In the genomic region with DNA sequence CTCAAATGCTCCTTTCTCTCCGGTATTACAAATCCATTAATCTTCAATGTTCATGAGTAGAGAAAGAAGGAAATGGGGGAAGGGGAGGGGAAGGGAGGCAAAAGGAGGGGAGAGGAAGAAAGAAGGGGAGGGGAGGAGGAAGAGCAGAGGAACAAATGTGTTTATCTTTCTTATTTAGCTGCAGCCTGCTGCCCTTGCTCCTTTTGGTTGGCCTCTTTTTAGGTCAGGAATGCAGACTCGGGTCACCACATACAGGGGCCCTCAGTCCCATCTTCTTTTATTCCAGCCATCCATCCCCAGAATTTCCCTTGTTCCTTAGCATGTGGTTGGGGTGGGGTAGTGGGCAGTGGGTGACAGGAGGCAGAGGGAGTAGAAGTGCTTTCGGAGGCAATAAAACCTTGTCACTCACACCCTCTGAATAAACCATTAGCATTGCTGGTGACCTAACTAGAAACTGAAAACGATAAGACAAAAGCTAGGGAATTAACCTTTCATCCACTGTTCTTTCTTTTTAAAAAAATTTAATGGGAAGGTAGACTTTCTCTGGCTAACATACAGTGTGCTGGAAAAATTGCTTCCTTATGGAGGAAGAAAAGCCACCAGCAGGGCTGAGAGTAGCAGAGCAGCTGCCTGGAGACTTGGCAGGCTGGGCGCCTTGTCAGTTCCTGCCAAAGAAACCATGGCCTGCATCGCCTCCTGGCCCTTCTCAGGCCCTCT, we compare ENCODE assay signal across 11 cellular contexts. TPM values are rescaled to one million over a fixed set of nuclear protein-coding genes. Genes with fewer than 3 reads are reported as not detected.
A peak's percentile ranks its signal among the peaks of the same experiment; 100 is the strongest.
DNase-seq lines count a peak whose midpoint lies in the region; ATAC-seq, FAIRE-seq and TF ChIP-seq lines count a peak whose summit lies in the region.
"Had no signal": no experiment of that assay in that cellular context is flagged by ENCODE, and none has a peak within 500 bp of the region (broad histone marks: within the 10 kb centered on the region; RNA-seq: fewer than 3 reads in every experiment).

No MANE protein-coding gene starts in this region.

- H2AFZ ChIP-seq in GM12878 (ENCODE audit: control insufficient read depth, low read depth, low read length), result no peak overlapping the region

- WGBS in GM12878 (ENCODE audit: insufficient coverage, insufficient replicate concordance, low lambda C conversion rate, missing lambda C conversion rate), result 37% methylated on average over 6 of the region's 6 CpGs
- 22 to 32% (median 26%) methylated on average over 6 of the region's 6 CpGs for WGBS in stomach, 5 donors

- H3K36me3 ChIP-seq in GM12878 (ENCODE audit: control insufficient read depth in 2 of 2, insufficient read depth in 2 of 2, low read length in 1 of 2) (no peaks in the 10 kb centered on the region), stomach (no peaks in the 10 kb centered on the region)

- no peaks in the 10 kb centered on the region for H3K79me2 ChIP-seq in GM12878 (ENCODE audit: control insufficient read depth, insufficient read depth, low read length)

- H3K4me3 ChIP-seq in GM12878, result no peak overlapping the region
- no peak overlapping the region for H3K4me3 ChIP-seq in stomach

- no peak for TF ChIP-seq CTCF in GM12878 (IDR thresholded peaks at IDR 0.05 in 2 of 3, conservative IDR thresholded peaks at IDR 0.05 in 1 of 3; ENCODE audit: control insufficient read depth in 2 of 3, extremely low read depth in 1 of 3, insufficient read depth in 1 of 3, low read depth in 3 of 3, low read length in 3 of 3)
- peak in 2 of 7 experiments; percentile 14 to 20 for TF ChIP-seq CTCF in stomach (IDR thresholded peaks at IDR 0.05)

- H3K4me2 ChIP-seq in GM12878 (ENCODE audit: control insufficient read depth, insufficient read depth), result no peak overlapping the region

- no peaks in the 10 kb centered on the region for H4K20me1 ChIP-seq in GM12878 (ENCODE audit: control insufficient read depth, insufficient read depth)

- POLR2A ChIA-PET in GM12878 (lab: Charles Lee), result interaction anchor here (0.7 to 6.0 kb wide), 7 partner anchors 9 to 338 kb away, joined by 3 to 46 read pairs (median 3); partner anchors contain the start of gene PRLR

- CTCF ChIA-PET in GM12878 (lab: Yijun Ruan, JAX), result interaction anchor here (0.8 to 4.3 kb wide), 18 partner anchors 9 to 678 kb away, joined by 3 to 56 read pairs (median 4); partner anchors contain the start of gene PRLR

- H3K9me3 ChIP-seq in GM12878 (replicated peaks; ENCODE audit: control insufficient read depth, insufficient read depth, low read length) (peaks cover 2% of the 10 kb centered on the region; the same call in 1 of the 3 replicates), stomach (no peaks in the 10 kb centered on the region)

- peak; percentile 43 for ATAC-seq in HG02678 (IDR thresholded peaks at IDR 0.05; ENCODE audit: unreplicated experiment)
- ATAC-seq in GM12878, result peak; percentile 75
- ATAC-seq in HG03108 (IDR thresholded peaks at IDR 0.05; ENCODE audit: unreplicated experiment), result no peak
- ATAC-seq in HG03097 (IDR thresholded peaks at IDR 0.05; ENCODE audit: low FRiP score, unreplicated experiment), result no peak
- ATAC-seq: stimulated activated naive B cell treated with anti-CD40 and anti-IgM and Interleukin-4, amounts not matched to agents 10 μg/mL and 1 μg/mL and 100 μg/mL, for 72 hours had no signal

- FAIRE-seq in GM12878 (lab: Jason Lieb, UNC), result no peak

- TF ChIP-seq EP300 in GM12878 (IDR thresholded peaks at IDR 0.05; ENCODE audit: borderline replicate concordance in 1 of 2, control insufficient read depth in 1 of 2, low read depth in 2 of 2, low read length in 2 of 2) (peak in 1 of 2 experiments; percentile 13; a peak in 1 of 4 replicates), stomach (IDR thresholded peaks at IDR 0.05) (no peak)

- no peak overlapping the region for H3K9ac ChIP-seq in GM12878 (ENCODE audit: control insufficient read depth, insufficient read depth, low read length)

- no peaks in the 10 kb centered on the region for H3K4me1 ChIP-seq in GM12878 (ENCODE audit: control insufficient read depth, insufficient read depth, low read length)
- peaks cover 15 to 23% (median 18%) of the 10 kb centered on the region in 4 donors for H3K4me1 ChIP-seq in stomach

- in situ Hi-C loops in GM12878 (cut with MboI), result no loop called here

- DNase-seq in GM12878 (ENCODE audit: low read depth, low spot score) (no peak), inferior parietal cortex (ENCODE audit: extremely low spot score) (peak; percentile 10), stomach (peak; percentile 86), SW 1271 (lab: John Stamatoyannopoulos, UW) (no peak)
- DNase-seq in activated CD4-positive, CD25-positive, alpha-beta regulatory T cell treated with anti-CD3 and anti-CD28 coated beads, Interleukin-2, amount 50 U/mL, for 72 hours, result no peak
- DNase-seq: cortex of kidney; NCI-H2107; stimulated activated naive B cell treated with anti-CD40 and anti-IgM and Interleukin-4, amounts not matched to agents 10 μg/mL and 1 μg/mL and 100 μg/mL, for 72 hours had no signal

- H3K27ac ChIP-seq in GM12878 (ENCODE audit: control insufficient read depth, insufficient read depth), result no peak overlapping the region; the same call in 1 of the 2 replicates
- H3K27ac ChIP-seq in stomach, result peak overlapping the region; percentile 70 to 89 (median 79)

- RAD21 ChIA-PET in GM12878 (lab: Charles Lee; ENCODE audit: unreplicated experiment), result interaction anchor here (0.6 to 6.5 kb wide), 19 partner anchors 10 to 352 kb away, joined by 3 to 79 read pairs (median 6); partner anchors contain the start of gene PRLR

- TF ChIP-seq POLR2A in GM12878 (IDR thresholded peaks at IDR 0.05; ENCODE audit: low read depth, low read length), result no peak
- no peak for TF ChIP-seq POLR2A in stomach (IDR thresholded peaks at IDR 0.05)

- TF ChIP-seq RAD21 in GM12878 (IDR thresholded peaks at IDR 0.05; ENCODE audit: insufficient read depth, low read depth, low read length), result no peak

- intact Hi-C loops in GM12878 (cut with micrococcal nuclease; ENCODE audit: unreplicated experiment) (loop anchor here (1.0 to 2.0 kb wide), 2 partner anchors 55 to 72 kb away; no protein-coding TSS in a partner anchor), stomach (cut with DNase I; ENCODE audit: low total_unique reads) (no loop called here)

- BruUV-seq in GM12878 (replicated peaks; lab: Mats Ljungman, UMichigan), result no TSS peak

- no peaks in the 10 kb centered on the region for H3K27me3 ChIP-seq in GM12878 (replicated peaks in 1 of 2; ENCODE audit: control insufficient read depth in 2 of 2, insufficient read depth in 2 of 2, low read length in 1 of 2)
- no peaks in the 10 kb centered on the region for H3K27me3 ChIP-seq in stomach

- SMC1A ChIA-PET in GM12878 (lab: Charles Lee; ENCODE audit: uncharacterized antibody, unreplicated experiment), result interaction anchor here (0.8 to 6.6 kb wide), 24 partner anchors 9 to 230 kb away, joined by 3 to 95 read pairs (median 4); partner anchors contain the start of gene PRLR

TF ChIP-seq in GM12878, 131 proteins besides CTCF, POLR2A, EP300 and RAD21 (continues in another document):
- TF ChIP-seq IKZF2 (IDR thresholded peaks at IDR 0.05), result peak; percentile 56 to 61; a peak in 3 of 4 replicates
- TF ChIP-seq, protein P1, sequence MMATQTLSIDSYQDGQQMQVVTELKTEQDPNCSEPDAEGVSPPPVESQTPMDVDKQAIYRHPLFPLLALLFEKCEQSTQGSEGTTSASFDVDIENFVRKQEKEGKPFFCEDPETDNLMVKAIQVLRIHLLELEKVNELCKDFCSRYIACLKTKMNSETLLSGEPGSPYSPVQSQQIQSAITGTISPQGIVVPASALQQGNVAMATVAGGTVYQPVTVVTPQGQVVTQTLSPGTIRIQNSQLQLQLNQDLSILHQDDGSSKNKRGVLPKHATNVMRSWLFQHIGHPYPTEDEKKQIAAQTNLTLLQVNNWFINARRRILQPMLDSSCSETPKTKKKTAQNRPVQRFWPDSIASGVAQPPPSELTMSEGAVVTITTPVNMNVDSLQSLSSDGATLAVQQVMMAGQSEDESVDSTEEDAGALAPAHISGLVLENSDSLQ (IDR thresholded peaks at IDR 0.05), result peak; percentile 87

RNA-seq across cellular contexts. Expression of gene PRLR, which starts 16.8 kb away (rescaled TPM):
- total RNA-seq in GM12878 (2013; cell fraction: nucleolus; rRNA removed), result 26.0 and 26.3 TPM in 2 replicates
- total RNA-seq in GM12878 (2014; rRNA removed), result 0.11 and 0.16 TPM in 2 replicates
- 0.27 and 0.28 TPM in 2 replicates for total RNA-seq in GM12878 (2014; rRNA removed; fragmentation: Illumina TruSeq; extraction: Trizol)
- total RNA-seq in GM12878 (2021), result 0.64 and 0.88 TPM in 2 replicates
- 0.09 TPM for polyA plus RNA-seq in GM12878 (2011; ENCODE audit: low read depth)
- 8.1 and 11.1 TPM in 2 replicates for polyA plus RNA-seq in GM12878 (2011; rRNA removed)
- polyA plus RNA-seq in GM12878 (2011; cell fraction: cytosol; rRNA removed), result 8.1 and 8.4 TPM in 2 replicates
- polyA plus RNA-seq in GM12878 (2011; cell fraction: nucleus; rRNA removed), result 14.4 and 14.9 TPM in 2 replicates
- polyA plus RNA-seq in GM12878 (2012), result 0.13 and 0.14 TPM in 2 replicates
- polyA plus RNA-seq in GM12878 (2014; fragmentation: Illumina TruSeq; extraction: Trizol), result 0.22 TPM in 2 replicates
- under 1 TPM; 0.04 to 0.85 TPM for polyA plus RNA-seq in GM12878 (2014; fragmentation: Nextera tagmentation; extraction: Ambion mirVana)
- 0.08 and 0.10 TPM in 2 replicates for polyA plus RNA-seq in GM12878 (2014; rRNA removed)
- under 1 TPM; 0.03 to 0.19 TPM for polyA plus RNA-seq in GM12878 (2016; fragmentation: Nextera tagmentation; extraction: Ambion mirVana)
- polyA minus RNA-seq in GM12878 (2011; rRNA and poly(A)+ RNA removed), result 34.9 and 35.0 TPM in 2 replicates
- polyA minus RNA-seq in GM12878 (2011; cell fraction: cytosol; rRNA and poly(A)+ RNA removed), result 11.4 and 14.6 TPM in 2 replicates
- 10.6 and 19.5 TPM in 2 replicates for polyA minus RNA-seq in GM12878 (2011; cell fraction: nucleus; rRNA and poly(A)+ RNA removed)
- 10 to 100 TPM in 3 of 5 donors, 1 to 10 TPM in 1, not detected in 1; 4.5 to 33.2 (median 10.9) TPM for total RNA-seq in stomach
- under 1 TPM; 0.56 to 0.92 (median 0.63) TPM for polyA plus RNA-seq in stomach

Comparison
In these comparisons a context has a peak if more than half of its experiments do, and no peak if none do; other contexts are left out.
1. ATAC-seq: peak in HG02678 (single experiment) and GM12878 (single experiment); none in HG03108 (single experiment) and HG03097 (single experiment).
2. DNase-seq: peak in inferior parietal cortex (single experiment) and stomach (single experiment); none in GM12878 (single experiment), SW 1271 (0 of 2) and activated CD4-positive, CD25-positive, alpha-beta regulatory T cell treated with anti-CD3 and anti-CD28 coated beads, Interleukin-2, amount 50 U/mL, for 72 hours (single experiment).